ENCODE assay signal across 25 cellular contexts in genomic region chr15:47652213-47652852, GRCh38.
DNase-seq lines count a peak whose midpoint lies in the region; ATAC-seq and TF ChIP-seq lines count a peak whose summit lies in the region.
"Had no signal": no experiment of that assay in that cellular context is flagged by ENCODE, and none has a peak within 500 bp of the region (broad histone marks: within the 10 kb centered on the region; RNA-seq: fewer than 3 reads in every experiment).

No MANE protein-coding gene starts in this region.

- H3K4me3 Mint-ChIP-seq in nephron, result peak overlapping the region; percentile 4 to 55 (median 7)
- H3K4me3 Mint-ChIP-seq: CD4-positive, alpha-beta T cell; H9; HFFc6 had no signal

- no peak for TF ChIP-seq POLR2A in body of pancreas (IDR thresholded peaks at IDR 0.05)

- TF ChIP-seq CTCF in body of pancreas (IDR thresholded peaks at IDR 0.05), result no peak
- no peak for TF ChIP-seq CTCF in nephron (IDR thresholded peaks at IDR 0.05; ENCODE audit: unreplicated experiment in 3 of 3)
- TF ChIP-seq CTCF in foreskin keratinocyte (conservative IDR thresholded peaks at IDR 0.05), result no peak
- no peak for TF ChIP-seq CTCF in omental fat pad (IDR thresholded peaks at IDR 0.05)

- H3K27me3 ChIP-seq in body of pancreas (no peaks in the 10 kb centered on the region), foreskin keratinocyte (no peaks in the 10 kb centered on the region)
- H3K27me3 ChIP-seq: BLaER1, SJSA1 had no signal

- peak; percentile 59 for DNase-seq in NCI-H2171 treated with DMSO at 0.1 percent for 48 hours (lab: John Stamatoyannopoulos, UW)
- DNase-seq in NCI-H2171 (lab: John Stamatoyannopoulos, UW), result no peak
- peak in 2 of 4 donors; percentile 11 to 17 for DNase-seq in body of pancreas
- DNase-seq in foreskin keratinocyte, result no peak
- no peak for DNase-seq in omental fat pad (ENCODE audit: low spot score)
- DNase-seq: ACHN; CD4-positive, alpha-beta T cell; COR-L47; DND-41; GM23248; H9; HFFc6; IMR-90; NCI-H1092 treated with DMSO at 0.1 percent for 48 hours; NCI-H1436 treated with DMSO at 0.1 percent for 48 hours; NCI-H1930; NCI-H748 treated with DMSO at 0.1 percent for 48 hours had no signal

- H3K4me1 ChIP-seq in body of pancreas, result peaks cover 25% of the 10 kb centered on the region
- H3K4me1 ChIP-seq in foreskin keratinocyte, result no peaks in the 10 kb centered on the region
- H3K4me1 ChIP-seq: SJSA1 had no signal

- no peaks in the 10 kb centered on the region for H3K27me3 Mint-ChIP-seq in nephron (ENCODE audit: low read depth)
- H3K27me3 Mint-ChIP-seq: CD4-positive, alpha-beta T cell had no signal

- H3K9me3 Mint-ChIP-seq in nephron, result no peaks in the 10 kb centered on the region
- H3K9me3 Mint-ChIP-seq: CD4-positive, alpha-beta T cell; H9; HFFc6 had no signal

- H3K27ac ChIP-seq in body of pancreas (peak overlapping the region in 2 of 4 donors; percentile 29 to 65), foreskin keratinocyte (no peak overlapping the region)
- H3K27ac ChIP-seq: 22Rv1, BLaER1, GM23248, KMS-11, SJSA1 had no signal

- H3K9me3 ChIP-seq in body of pancreas, result no peaks in the 10 kb centered on the region
- H3K9me3 ChIP-seq: BLaER1, SJSA1 had no signal

- intact Hi-C loops in body of pancreas (cut with DNase I), result no loop called here

- no peaks in the 10 kb centered on the region for H3K36me3 Mint-ChIP-seq in nephron (ENCODE audit: low read depth)

- no peaks in the 10 kb centered on the region for H3K36me3 ChIP-seq in body of pancreas (replicated peaks in 1 of 2; ENCODE audit: insufficient read depth in 1 of 2, low read depth in 2 of 2)
- H3K36me3 ChIP-seq: BLaER1, SJSA1 had no signal

- H3K4me3 ChIP-seq in body of pancreas, result no peak overlapping the region
- H3K4me3 ChIP-seq: BLaER1, GM12878, GM23248, SJSA1 had no signal

- ATAC-seq in body of pancreas (peak; percentile 35), HG03025 (IDR thresholded peaks at IDR 0.05; ENCODE audit: low FRiP score, unreplicated experiment) (no peak), HG03520 (IDR thresholded peaks at IDR 0.05; ENCODE audit: unreplicated experiment) (no peak), foreskin keratinocyte (no peak), omental fat pad (ENCODE audit: low FRiP score) (no peak)
- ATAC-seq: GM12878 had no signal

- peak overlapping the region; percentile 23 to 31 (median 27) for H3K27ac Mint-ChIP-seq in nephron
- H3K27ac Mint-ChIP-seq: CD4-positive, alpha-beta T cell; H9; HFFc6 had no signal

- 20 to 29% methylated on average over 8 of the region's 8 CpGs for WGBS in body of pancreas, 2 donors

- peaks cover 31% of the 10 kb centered on the region for H3K4me1 Mint-ChIP-seq in nephron
